In genomic region chr14:96096639-96097610, GRCh38 we compare ENCODE assay signal across 22 cellular contexts. TPM values are rescaled to one million over a fixed set of nuclear protein-coding genes. Genes with fewer than 3 reads are reported as not detected.
DNase-seq lines count a peak whose midpoint lies in the region; ATAC-seq and TF ChIP-seq lines count a peak whose summit lies in the region.
"Had no signal": no experiment of that assay in that cellular context is flagged by ENCODE, and none has a peak within 500 bp of the region (broad histone marks: within the 10 kb centered on the region; RNA-seq: fewer than 3 reads in every experiment).

No MANE protein-coding gene starts in this region.

- H2AK5ac ChIP-seq in mesenchymal stem cell (ENCODE audit: low read length, severe bottlenecking) = peak overlapping the region; percentile 86

- no peak overlapping the region for H4K91ac ChIP-seq in mesenchymal stem cell (ENCODE audit: low read length)

- peak overlapping the region; percentile 14 for H3K9ac ChIP-seq in mesenchymal stem cell (ENCODE audit: low read length)

- no peak overlapping the region for H2BK15ac ChIP-seq in mesenchymal stem cell (ENCODE audit: low read depth, poor library complexity, severe bottlenecking)

- H3K4me1 ChIP-seq in Peyer's patch = peaks cover 0 to 13% (median 0%) of the 10 kb centered on the region in 4 donors
- H3K4me1 ChIP-seq in mesenchymal stem cell (ENCODE audit: control insufficient read depth, insufficient read depth, low read depth, low read length) = peaks cover 49% of the 10 kb centered on the region
- H3K4me1 ChIP-seq: foreskin keratinocyte, pancreas, testis had no signal

- H3K27me3 Mint-ChIP-seq in type B pancreatic cell (peaks cover 6% of the 10 kb centered on the region), natural killer cell (ENCODE audit: low read depth in 2 of 2) (peaks cover 0 to 4% of the 10 kb centered on the region in 2 donors)

- H3K4me3 Mint-ChIP-seq in type B pancreatic cell = no peak overlapping the region
- H3K4me3 Mint-ChIP-seq in natural killer cell = no peak overlapping the region
- H3K4me3 Mint-ChIP-seq: CD4-positive, CD25-positive, alpha-beta regulatory T cell; central memory CD8-positive, alpha-beta T cell; H9; stimulated activated effector memory CD8-positive, alpha-beta T cell treated with anti-CD3 and anti-CD28 coated beads, Interleukin-12 subunit alpha, Interleukin-12 subunit beta, amount 100 ng/mL, for 72 hours; T-helper 17 cell had no signal

- H2AFZ ChIP-seq in mesenchymal stem cell (ENCODE audit: low read depth, low read length) = no peak overlapping the region

- H3K27ac Mint-ChIP-seq in type B pancreatic cell = peak overlapping the region; percentile 72
- H3K27ac Mint-ChIP-seq in natural killer cell = no peak overlapping the region
- H3K27ac Mint-ChIP-seq: CD4-positive, CD25-positive, alpha-beta regulatory T cell; stimulated activated effector memory CD8-positive, alpha-beta T cell treated with anti-CD3 and anti-CD28 coated beads, Interleukin-12 subunit alpha, Interleukin-12 subunit beta, amount 100 ng/mL, for 72 hours had no signal

- H3K18ac ChIP-seq in mesenchymal stem cell (ENCODE audit: low read depth in 1 of 2, low read length in 2 of 2) = peak overlapping the region in 1 of 2 experiments; percentile 66

- no peaks in the 10 kb centered on the region for H3K27me3 ChIP-seq in Peyer's patch
- H3K27me3 ChIP-seq in mesenchymal stem cell (ENCODE audit: control insufficient read depth in 1 of 2, insufficient read depth in 1 of 2, low read length in 2 of 2) = no peaks in the 10 kb centered on the region
- H3K27me3 ChIP-seq: pancreas, sigmoid colon, SJCRH30, testis had no signal

- no peak overlapping the region for H3K4me2 ChIP-seq in mesenchymal stem cell (ENCODE audit: low read length, poor library complexity, severe bottlenecking)

- H3K27ac ChIP-seq in Peyer's patch = no peak overlapping the region
- H3K27ac ChIP-seq in mesenchymal stem cell (ENCODE audit: low read length, poor library complexity, severe bottlenecking) = peak overlapping the region; percentile 93
- H3K27ac ChIP-seq: foreskin keratinocyte, SJCRH30, testis, VCaP had no signal

- no peak for ATAC-seq in natural killer cell
- no peak for ATAC-seq in GM19351 (IDR thresholded peaks at IDR 0.05; ENCODE audit: unreplicated experiment)
- ATAC-seq: stimulated activated effector memory CD8-positive, alpha-beta T cell treated with anti-CD3 and anti-CD28 coated beads, Interleukin-12 subunit alpha, Interleukin-12 subunit beta, amount 100 ng/mL, for 72 hours; T-helper 17 cell had no signal

- H2BK120ac ChIP-seq in mesenchymal stem cell (ENCODE audit: low read depth, low read length) = no peak overlapping the region

- H3K4me3 ChIP-seq in Peyer's patch = no peak overlapping the region
- peak overlapping the region in 1 of 2 experiments; percentile 48 for H3K4me3 ChIP-seq in mesenchymal stem cell (ENCODE audit: insufficient read depth in 1 of 2, low read depth in 1 of 2, low read length in 2 of 2)
- H3K4me3 ChIP-seq: lung, pancreas, sigmoid colon, SJCRH30, testis had no signal

- peak overlapping the region; percentile 10 to 49 for H2BK12ac ChIP-seq in mesenchymal stem cell (ENCODE audit: low read length in 2 of 2)

- intact Hi-C loops in natural killer cell (cut with micrococcal nuclease) = no loop called here

- TF ChIP-seq CTCF in Peyer's patch (IDR thresholded peaks at IDR 0.05) (no peak), type B pancreatic cell (conservative IDR thresholded peaks at IDR 0.05) (no peak), natural killer cell (IDR thresholded peaks at IDR 0.05) (no peak)

- H3K9me3 ChIP-seq in Peyer's patch (no peaks in the 10 kb centered on the region), mesenchymal stem cell (ENCODE audit: control insufficient read depth, low read length) (no peaks in the 10 kb centered on the region)
- H3K9me3 ChIP-seq: pancreas, sigmoid colon, SJCRH30, testis had no signal

- H3K36me3 ChIP-seq in Peyer's patch = no peaks in the 10 kb centered on the region
- no peaks in the 10 kb centered on the region for H3K36me3 ChIP-seq in mesenchymal stem cell (ENCODE audit: control insufficient read depth in 1 of 2, insufficient read depth in 2 of 2, low read depth in 1 of 2, low read length in 2 of 2)
- H3K36me3 ChIP-seq: pancreas, sigmoid colon, SJCRH30 had no signal

- H4K8ac ChIP-seq in mesenchymal stem cell (ENCODE audit: low read length) = no peak overlapping the region

- H3K9me3 Mint-ChIP-seq in type B pancreatic cell (no peaks in the 10 kb centered on the region), natural killer cell (no peaks in the 10 kb centered on the region)
- H3K9me3 Mint-ChIP-seq: CD4-positive, CD25-positive, alpha-beta regulatory T cell; central memory CD8-positive, alpha-beta T cell; H9; stimulated activated effector memory CD8-positive, alpha-beta T cell treated with anti-CD3 and anti-CD28 coated beads, Interleukin-12 subunit alpha, Interleukin-12 subunit beta, amount 100 ng/mL, for 72 hours had no signal

- WGBS in mesenchymal stem cell = 77% methylated on average over 12 of the region's 12 CpGs

- peak; percentile 45 for DNase-seq in activated effector memory CD4-positive, alpha-beta T cell treated with anti-CD3 and anti-CD28 coated beads, Interleukin-2, amount 50 U/mL, for 16 hours
- no peak for DNase-seq in activated effector memory CD4-positive, alpha-beta T cell treated with Interleukin-2 at 50 U/mL for 16 hours
- DNase-seq in Peyer's patch = peak in 2 of 3 donors; percentile 11 to 39
- no peak for DNase-seq in mesenchymal stem cell
- DNase-seq in type B pancreatic cell (ENCODE audit: extremely low spot score, unreplicated experiment) = no peak
- no peak for DNase-seq in natural killer cell
- no peak for DNase-seq in NAMALWA (ENCODE audit: low spot score)
- DNase-seq: activated naive CD4-positive, alpha-beta T cell; CD4-positive, CD25-positive, alpha-beta regulatory T cell; H9; hypothalamus; pancreas; sigmoid colon; SJCRH30; T-helper 17 cell; testis had no signal

- no peak overlapping the region for H3K4ac ChIP-seq in mesenchymal stem cell (ENCODE audit: low read depth in 1 of 2, low read length in 2 of 2)

- no peak overlapping the region for H3K14ac ChIP-seq in mesenchymal stem cell (ENCODE audit: low read length in 2 of 2)

- H3K23ac ChIP-seq in mesenchymal stem cell (ENCODE audit: low read length in 2 of 2) = no peak overlapping the region

- H3K36me3 Mint-ChIP-seq in type B pancreatic cell (peaks cover 3% of the 10 kb centered on the region), natural killer cell (no peaks in the 10 kb centered on the region)
- H3K36me3 Mint-ChIP-seq: CD4-positive, CD25-positive, alpha-beta regulatory T cell; stimulated activated effector memory CD8-positive, alpha-beta T cell treated with anti-CD3 and anti-CD28 coated beads, Interleukin-12 subunit alpha, Interleukin-12 subunit beta, amount 100 ng/mL, for 72 hours had no signal

- peaks cover 5% of the 10 kb centered on the region for H3K79me1 ChIP-seq in mesenchymal stem cell (replicated peaks; ENCODE audit: low read length, poor library complexity, severe bottlenecking)

- no peak for TF ChIP-seq POLR2A in Peyer's patch (IDR thresholded peaks at IDR 0.05)

- H3K4me1 Mint-ChIP-seq in type B pancreatic cell (ENCODE audit: unreplicated experiment) = peaks cover 35% of the 10 kb centered on the region
- H3K4me1 Mint-ChIP-seq in natural killer cell = no peaks in the 10 kb centered on the region
- H3K4me1 Mint-ChIP-seq: CD4-positive, CD25-positive, alpha-beta regulatory T cell; central memory CD8-positive, alpha-beta T cell; stimulated activated effector memory CD8-positive, alpha-beta T cell treated with anti-CD3 and anti-CD28 coated beads, Interleukin-12 subunit alpha, Interleukin-12 subunit beta, amount 100 ng/mL, for 72 hours had no signal

- H2BK5ac ChIP-seq in mesenchymal stem cell (ENCODE audit: low read depth, low read length, poor library complexity, severe bottlenecking) = no peak overlapping the region

RNA-seq across cellular contexts. Expression of gene C14orf132, which starts 57.8 kb away (rescaled TPM):
- total RNA-seq in Peyer's patch = 1 to 10 TPM; 1.2 to 6.2 (median 4.5) TPM
- 17.0 TPM for polyA plus RNA-seq in mesenchymal stem cell (2013, experiment 1 of 2)
- polyA plus RNA-seq in mesenchymal stem cell (2013, experiment 2 of 2) = 18.2 TPM
- 29.2 and 57.4 TPM in 2 replicates for total RNA-seq in type B pancreatic cell (ENCODE audit: low replicate concordance)
- total RNA-seq in natural killer cell = under 1 TPM in 2 of 3 donors, not detected in 1; 0.07 to 0.23 TPM
- total RNA-seq: SJCRH30 had no signal

Comparison
In these comparisons a context has a peak if more than half of its experiments do, and no peak if none do; other contexts are left out.
1. DNase-seq: peak in activated effector memory CD4-positive, alpha-beta T cell treated with anti-CD3 and anti-CD28 coated beads, Interleukin-2, amount 50 U/mL, for 16 hours (single experiment) and Peyer's patch (2 of 3); none in activated effector memory CD4-positive, alpha-beta T cell treated with Interleukin-2 at 50 U/mL for 16 hours (single experiment), mesenchymal stem cell (single experiment), type B pancreatic cell (single experiment), natural killer cell (single experiment) and NAMALWA (single experiment).